Comparison of ENCODE assay signal across 10 cellular contexts in genomic region chr9:124834586-124834985, GRCh38. TPM values are rescaled to one million over a fixed set of nuclear protein-coding genes. Genes with fewer than 3 reads are reported as not detected.
DNase-seq lines count a peak whose midpoint lies in the region; TF ChIP-seq lines count a peak whose summit lies in the region.
"Had no signal": no experiment of that assay in that cellular context is flagged by ENCODE, and none has a peak within 500 bp of the region (broad histone marks: within the 10 kb centered on the region; RNA-seq: fewer than 3 reads in every experiment).

No MANE protein-coding gene starts in this region.

- DNase-seq in BE2C (no peak), LoVo (ENCODE audit: low spot score) (peak; percentile 87), cardiac fibroblast (ENCODE audit: low read depth in 2 of 2) (peak; percentile 39 to 68), erythroblast (lab: John Stamatoyannopoulos, UW) (no peak), ureter (ENCODE audit: low spot score) (no peak), GOT3 (lab: John Stamatoyannopoulos, UW) (no peak), NCI-H446 (lab: John Stamatoyannopoulos, UW) (no peak)
- DNase-seq: NCI-H1417 treated with DMSO at 0.1 percent for 48 hours had no signal

- H3K9me3 ChIP-seq in BE2C (no peaks in the 10 kb centered on the region), muscle layer of colon (ENCODE audit: low read length) (no peaks in the 10 kb centered on the region)

- TF ChIP-seq CTCF in BE2C (IDR thresholded peaks at IDR 0.05; ENCODE audit: low read depth, low read length) (no peak), cardiac fibroblast (IDR thresholded peaks at IDR 0.05; ENCODE audit: low read depth, low read length) (no peak)

- TF ChIP-seq POLR2A in erythroblast (IDR thresholded peaks at IDR 0.05; ENCODE audit: low read length): no peak

- H3K27ac ChIP-seq in muscle layer of colon (ENCODE audit: low read depth, low read length): peak overlapping the region; percentile 68

- no peaks in the 10 kb centered on the region for H3K27me3 ChIP-seq in BE2C
- no peaks in the 10 kb centered on the region for H3K27me3 ChIP-seq in muscle layer of colon (ENCODE audit: control insufficient read depth in 1 of 2, insufficient read depth in 2 of 2, low read length in 2 of 2)

- H3K36me3 ChIP-seq in BE2C (no peaks in the 10 kb centered on the region), muscle layer of colon (ENCODE audit: insufficient read depth, low read length) (no peaks in the 10 kb centered on the region)

- peak overlapping the region; percentile 35; the same call in 1 of the 2 replicates for H3K4me3 ChIP-seq in BE2C (ENCODE audit: low read depth, low read length)
- H3K4me3 ChIP-seq in cardiac fibroblast (replicated peaks in 1 of 2; ENCODE audit: low read depth in 2 of 2, low read length in 2 of 2): no peak overlapping the region
- peak overlapping the region in 1 of 2 donors; percentile 47 for H3K4me3 ChIP-seq in muscle layer of colon (ENCODE audit: low read depth in 1 of 2, low read length in 2 of 2)

- peaks cover 7% of the 10 kb centered on the region for H3K4me1 ChIP-seq in BE2C
- H3K4me1 ChIP-seq in muscle layer of colon (ENCODE audit: insufficient read depth, low read length): peaks cover 26% of the 10 kb centered on the region

- peak overlapping the region; percentile 41 for H3K9ac ChIP-seq in muscle layer of colon (ENCODE audit: low read length)

RNA-seq across cellular contexts. Expression of gene WDR38, which starts 18.7 kb away (rescaled TPM):
- not detected for polyA plus RNA-seq in BE2C (2012; ENCODE audit: insufficient read depth, insufficient read length, low read depth)
- total RNA-seq in ureter: not detected
- total RNA-seq: neural crest cell had no signal

RNA-seq across cellular contexts. Expression of gene RPL35, which starts 27.2 kb away (rescaled TPM):
- 2,605 TPM for polyA plus RNA-seq in BE2C (2012; ENCODE audit: insufficient read depth, insufficient read length, low read depth)
- 1,601 TPM for total RNA-seq in ureter

RNA-seq across cellular contexts. Expression of gene ARPC5L, which starts 27.3 kb away (rescaled TPM):
- 121 TPM for polyA plus RNA-seq in BE2C (2012; ENCODE audit: insufficient read depth, insufficient read length, low read depth)
- 36.5 TPM for total RNA-seq in ureter

RNA-seq across cellular contexts. Expression of gene OLFML2A, which starts 57.7 kb away (rescaled TPM):
- polyA plus RNA-seq in BE2C (2012; ENCODE audit: insufficient read depth, insufficient read length, low read depth): 0.09 TPM
- 13.1 TPM for total RNA-seq in ureter

Comparison
In these comparisons a context has a peak if more than half of its experiments do, and no peak if none do; other contexts are left out.
1. DNase-seq: peak in LoVo (single experiment) and cardiac fibroblast (2 of 2); none in BE2C (single experiment), erythroblast (0 of 2), ureter (single experiment), GOT3 (single experiment) and NCI-H446 (0 of 2).